9 cellular contexts compared by ENCODE assay signal in genomic region chr13:21344662-21345176, GRCh38.
DNase-seq lines count a peak whose midpoint lies in the region; ATAC-seq lines count a peak whose summit lies in the region.
"Had no signal": no experiment of that assay in that cellular context is flagged by ENCODE, and none has a peak within 500 bp of the region (broad histone marks: within the 10 kb centered on the region; RNA-seq: fewer than 3 reads in every experiment).

No MANE protein-coding gene starts in this region.

- DNase-seq in activated CD4-positive, CD25-positive, alpha-beta regulatory T cell (lab: John Stamatoyannopoulos, UW) = no peak
- peak; percentile 36 for DNase-seq in activated T-cell treated with anti-CD3 and anti-CD28 coated beads, Interleukin-2, amount 50 U/mL, for 1 hour
- peak; percentile 1 to 2 for DNase-seq in stimulated activated CD8-positive, alpha-beta memory T cell treated with anti-CD3 and anti-CD28 coated beads, Interleukin-7, amount 100 ng/mL, for 1 hour (ENCODE audit: low read depth in 2 of 2)
- DNase-seq in retina = no peak
- DNase-seq: cortex of kidney had no signal

- ATAC-seq in activated CD4-positive, CD25-positive, alpha-beta regulatory T cell treated with anti-CD3 and anti-CD28 coated beads, Interleukin-2, amount 50 U/mL, for 24 hours = peak; percentile 55 to 65
- ATAC-seq in HG03280 (IDR thresholded peaks at IDR 0.05; ENCODE audit: unreplicated experiment) = peak; percentile 46
- ATAC-seq in esophagus mucosa = no peak
- ATAC-seq in HG03469 (IDR thresholded peaks at IDR 0.05; ENCODE audit: unreplicated experiment) = no peak

Comparison
In these comparisons a context has a peak if more than half of its experiments do, and no peak if none do; other contexts are left out.
1. ATAC-seq: peak in activated CD4-positive, CD25-positive, alpha-beta regulatory T cell treated with anti-CD3 and anti-CD28 coated beads, Interleukin-2, amount 50 U/mL, for 24 hours (2 of 2) and HG03280 (single experiment); none in esophagus mucosa (single experiment) and HG03469 (single experiment).
2. DNase-seq: peak in activated T-cell treated with anti-CD3 and anti-CD28 coated beads, Interleukin-2, amount 50 U/mL, for 1 hour (single experiment) and stimulated activated CD8-positive, alpha-beta memory T cell treated with anti-CD3 and anti-CD28 coated beads, Interleukin-7, amount 100 ng/mL, for 1 hour (2 of 2); none in activated CD4-positive, CD25-positive, alpha-beta regulatory T cell (0 of 4) and retina (single experiment).